In the genomic region with DNA sequence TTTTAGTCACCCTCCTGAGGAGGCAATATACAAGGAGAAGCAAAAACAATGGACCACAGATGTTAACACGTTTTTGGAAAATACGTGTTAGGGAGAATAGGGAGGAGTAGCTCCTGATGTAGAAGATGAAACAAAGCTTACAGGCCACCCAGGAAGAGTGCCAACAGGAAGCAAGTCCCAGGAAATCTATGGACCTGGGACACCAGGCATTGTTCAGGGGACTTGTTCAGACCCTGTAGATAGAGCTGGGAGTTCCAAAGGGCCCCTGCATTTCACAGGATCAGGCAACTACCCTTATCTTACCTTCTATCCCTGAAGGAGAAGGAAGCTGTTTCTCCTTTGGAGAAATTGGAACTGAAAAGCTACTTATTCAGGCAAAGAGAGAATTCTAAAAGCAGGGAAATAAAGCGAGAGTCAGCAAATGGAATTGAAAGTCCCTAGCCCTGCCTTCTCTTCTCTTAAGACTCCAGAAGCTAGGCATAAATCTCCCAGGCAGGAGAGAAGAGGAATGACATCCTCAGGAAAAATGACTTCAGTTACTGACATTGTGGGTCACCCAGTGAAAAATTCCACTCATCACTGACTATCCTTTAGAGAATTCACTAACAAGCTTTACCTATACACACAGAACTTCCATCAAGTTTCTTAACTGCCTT, we compare ENCODE assay signal across 25 cellular contexts.
DNase-seq lines count a peak whose midpoint lies in the region; ATAC-seq, FAIRE-seq and TF ChIP-seq lines count a peak whose summit lies in the region.
"Had no signal": no experiment of that assay in that cellular context is flagged by ENCODE, and none has a peak within 500 bp of the region (broad histone marks: within the 10 kb centered on the region; RNA-seq: fewer than 3 reads in every experiment).

No MANE protein-coding gene starts in this region.

- no peak overlapping the region for H4K8ac ChIP-seq in mesendoderm (ENCODE audit: low read depth, low read length)

- peak overlapping the region; percentile 52 for H2BK5ac ChIP-seq in mesendoderm (ENCODE audit: low read length)

- no peak overlapping the region for H2AK5ac ChIP-seq in mesendoderm (ENCODE audit: low read length)

- H3K27me3 ChIP-seq in mesendoderm (ENCODE audit: insufficient read depth, low read length, poor library complexity) (no peaks in the 10 kb centered on the region), small intestine (ENCODE audit: control insufficient read depth in 2 of 2, insufficient read depth in 2 of 2, low read length in 2 of 2) (no peaks in the 10 kb centered on the region), dorsolateral prefrontal cortex (peaks cover 0 to 2% (median 0%) of the 10 kb centered on the region in 45 donors)
- H3K27me3 ChIP-seq: pancreas had no signal

- no peak for FAIRE-seq in small intestine (lab: Jason Lieb, UNC)
- FAIRE-seq: GM12891, pancreas had no signal

- no peaks in the 10 kb centered on the region for H3K79me2 ChIP-seq in mesendoderm (ENCODE audit: control insufficient read depth, insufficient read depth, low read length)

- no peak for ATAC-seq in GM19395 (IDR thresholded peaks at IDR 0.05; ENCODE audit: unreplicated experiment)
- ATAC-seq: naive thymus-derived CD4-positive, alpha-beta T cell; pancreas; right cardiac atrium had no signal

- DNase-seq in M059J (ENCODE audit: low read depth) (peak; percentile 4), astrocyte of the spinal cord (ENCODE audit: low read depth, low spot score) (peak; percentile 10), mesendoderm (peak; percentile 65), small intestine (peak; percentile 53), substantia nigra (lab: John Stamatoyannopoulos, UW) (no peak), dorsolateral prefrontal cortex (no peak)
- DNase-seq in stimulated activated CD4-positive, alpha-beta T cell treated with anti-CD3 and anti-CD28 coated beads, Interleukin-4, amount 100 ng/mL, for 4 hours = no peak
- DNase-seq: activated CD4-positive, alpha-beta memory T cell treated with anti-CD3 and anti-CD28 coated beads, Interleukin-2, amount 10 ng/mL, durations not matched to agents 7 days and 5 days; activated CD4-positive, CD25-positive, alpha-beta regulatory T cell treated with anti-CD3 and anti-CD28 coated beads, Interleukin-2, amount 50 U/mL, for 72 hours; activated T-cell treated with anti-CD3 and anti-CD28 coated beads for 4 hours; amygdala; H7; islet precursor cell; naive thymus-derived CD4-positive, alpha-beta T cell; NCI-H1105; NCI-H2029 treated with DMSO at 0.1 percent for 48 hours; NCI-H345; NCI-H82; pancreas; right cardiac atrium; stimulated activated naive CD4-positive, alpha-beta T cell treated with Interleukin-2 at 50 U/mL for 16 hours; SW 1271 had no signal

- in situ Hi-C loops in astrocyte of the spinal cord (cut with HindIII; ENCODE audit: low sequenced_read_pairs) = no loop called here

- no peaks in the 10 kb centered on the region for H3K9me3 ChIP-seq in small intestine (ENCODE audit: control insufficient read depth, low read depth)
- H3K9me3 ChIP-seq: pancreas had no signal

- no CpG with 5 or more reads among the region's 3 CpGs for WGBS in mesendoderm (ENCODE audit: extremely low coverage, insufficient coverage, low lambda C conversion rate)
- 37 to 57% (median 50%) methylated on average over 3 of the region's 3 CpGs for WGBS in small intestine, 3 donors

- H4K5ac ChIP-seq in mesendoderm (ENCODE audit: low read length) = no peak overlapping the region

- H3K4me3 ChIP-seq in astrocyte of the spinal cord (ENCODE audit: low read depth, low read length) = no peak overlapping the region
- H3K4me3 ChIP-seq in mesendoderm (ENCODE audit: low read length) = no peak overlapping the region
- no peak overlapping the region for H3K4me3 ChIP-seq in small intestine (ENCODE audit: low read depth in 1 of 2, low read length in 2 of 2)
- H3K4me3 ChIP-seq in dorsolateral prefrontal cortex = no peak overlapping the region
- H3K4me3 ChIP-seq: pancreas had no signal

- TF ChIP-seq CTCF in astrocyte of the spinal cord (IDR thresholded peaks at IDR 0.05; ENCODE audit: low read depth, low read length) = no peak
- TF ChIP-seq CTCF in dorsolateral prefrontal cortex (IDR thresholded peaks at IDR 0.05 in 54 of 56, conservative IDR thresholded peaks at IDR 0.05 in 2 of 56; ENCODE audit: low read depth in 1 of 56, partially characterized antibody in 56 of 56) = no peak

- peak overlapping the region; percentile 22 for H3K56ac ChIP-seq in mesendoderm (ENCODE audit: low read length)

- no peak overlapping the region for H3K9ac ChIP-seq in mesendoderm (ENCODE audit: low read length)

- H2BK15ac ChIP-seq in mesendoderm (replicated peaks; ENCODE audit: low read depth) = no peak overlapping the region

- H3K4me1 ChIP-seq in mesendoderm (ENCODE audit: control insufficient read depth, low read depth, low read length) (no peaks in the 10 kb centered on the region), small intestine (ENCODE audit: control insufficient read depth in 2 of 2, insufficient read depth in 1 of 2, low read depth in 1 of 2, low read length in 1 of 2) (no peaks in the 10 kb centered on the region)

- H3K4ac ChIP-seq in mesendoderm (ENCODE audit: low read depth, low read length) = no peak overlapping the region

- H3K79me1 ChIP-seq in mesendoderm (ENCODE audit: low read length) = no peaks in the 10 kb centered on the region

- H3K23ac ChIP-seq in mesendoderm (ENCODE audit: low read length) = no peak overlapping the region

- H3K36me3 ChIP-seq in mesendoderm (ENCODE audit: control insufficient read depth, insufficient read depth, low read length) (no peaks in the 10 kb centered on the region), small intestine (ENCODE audit: control insufficient read depth in 2 of 2, insufficient read depth in 2 of 2, low read length in 2 of 2) (no peaks in the 10 kb centered on the region)
- H3K36me3 ChIP-seq: pancreas had no signal

- intact Hi-C loops in dorsolateral prefrontal cortex (cut with DNase I) = no loop called here

- H3K18ac ChIP-seq in mesendoderm (ENCODE audit: low read length) = no peak overlapping the region

- no peak overlapping the region for H3K4me2 ChIP-seq in mesendoderm (ENCODE audit: low read length)

- H2BK120ac ChIP-seq in mesendoderm (ENCODE audit: low read depth, low read length) = no peak overlapping the region

- H3K27ac ChIP-seq in mesendoderm (ENCODE audit: low read depth, low read length) (peak overlapping the region; percentile 74), small intestine (ENCODE audit: low read depth in 1 of 2, low read length in 1 of 2) (no peak overlapping the region), substantia nigra (ENCODE audit: low read depth, low read length, poor library complexity, severe bottlenecking) (no peak overlapping the region), dorsolateral prefrontal cortex (no peak overlapping the region)
- H3K27ac ChIP-seq: C4-2B, pancreas had no signal

Comparison
In these comparisons a context has a peak if more than half of its experiments do, and no peak if none do; other contexts are left out.
1. DNase-seq: peak in M059J (single experiment), astrocyte of the spinal cord (single experiment), mesendoderm (single experiment) and small intestine (single experiment); none in substantia nigra (0 of 49), stimulated activated CD4-positive, alpha-beta T cell treated with anti-CD3 and anti-CD28 coated beads, Interleukin-4, amount 100 ng/mL, for 4 hours (0 of 2) and dorsolateral prefrontal cortex (0 of 10).